ENCODE assay signal across 8 cellular contexts in the genomic region with DNA sequence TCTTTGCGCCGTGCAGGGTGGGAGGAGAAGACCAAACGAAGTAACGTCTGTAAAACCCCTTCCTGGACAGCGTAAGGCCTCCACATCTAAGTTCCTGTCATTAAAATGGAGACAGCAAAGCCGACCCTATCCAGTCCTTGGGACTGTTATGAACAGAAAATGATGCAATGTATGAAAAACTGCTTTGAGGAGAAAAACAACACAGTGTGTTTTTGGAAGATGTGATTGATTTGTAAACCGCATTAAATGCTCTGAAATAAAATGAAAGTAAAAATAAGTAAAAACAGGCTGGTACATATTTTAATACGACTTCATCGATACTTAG. TPM values are rescaled to one million over a fixed set of nuclear protein-coding genes. Genes with fewer than 3 reads are reported as not detected.
A peak's percentile ranks its signal among the peaks of the same experiment; 100 is the strongest.
DNase-seq lines count a peak whose midpoint lies in the region; ATAC-seq and TF ChIP-seq lines count a peak whose summit lies in the region.

No MANE protein-coding gene starts in this region.

- peak overlapping the region; percentile 81 for H3K27ac ChIP-seq in RWPE1

- no peak for TF ChIP-seq CTCF in RWPE1 (conservative IDR thresholded peaks at IDR 0.05; ENCODE audit: low read depth)
- no peak for TF ChIP-seq CTCF in epithelial cell of proximal tubule (conservative IDR thresholded peaks at IDR 0.05; ENCODE audit: low read depth, low read length)

- CTCF ChIA-PET in RWPE1 (lab: Yijun Ruan, JAX): interaction anchor here (0.7 to 2.1 kb wide), 2 partner anchors 20 to 207 kb away, joined by 3 to 15 read pairs; no protein-coding TSS in a partner anchor

- DNase-seq in RWPE1 (ENCODE audit: low spot score): no peak
- DNase-seq in epithelial cell of proximal tubule (ENCODE audit: low read depth): no peak
- no peak for DNase-seq in skeletal muscle cell (ENCODE audit: low read depth)
- no peak for DNase-seq in HuH-7 (ENCODE audit: low spot score)
- DNase-seq in NCI-H524 (lab: John Stamatoyannopoulos, UW): no peak

- POLR2A ChIA-PET in RWPE1 (lab: Yijun Ruan, JAX; ENCODE audit: low non-redundant PET): no interaction called here

- peak overlapping the region; percentile 97 for H3K4me3 ChIP-seq in epithelial cell of proximal tubule (ENCODE audit: low read depth, low read length)
- peak overlapping the region; percentile 98 for H3K4me3 ChIP-seq in skeletal muscle cell (ENCODE audit: low read depth, low read length)

- ATAC-seq in GM21619 (IDR thresholded peaks at IDR 0.05; ENCODE audit: unreplicated experiment) (peak; percentile 30), HG02610 (IDR thresholded peaks at IDR 0.05; ENCODE audit: unreplicated experiment) (no peak), HG02678 (IDR thresholded peaks at IDR 0.05; ENCODE audit: unreplicated experiment) (no peak)

RNA-seq across cellular contexts. Expression of a gene that starts 0.8 kb away (rescaled TPM):
- total RNA-seq in epithelial cell of proximal tubule: 11.6 and 14.2 TPM in 2 replicates

RNA-seq across cellular contexts. Expression of a gene that starts 18.9 kb away (rescaled TPM):
- total RNA-seq in epithelial cell of proximal tubule: 0.29 and 0.92 TPM in 2 replicates
